Comparison of ENCODE assay signal across 9 cellular contexts in genomic region chr14:48954446-48954845, GRCh38.
"Had no signal": no experiment of that assay in that cellular context is flagged by ENCODE, and none has a peak within 500 bp of the region (broad histone marks: within the 10 kb centered on the region; RNA-seq: fewer than 3 reads in every experiment).

No MANE protein-coding gene starts in this region.

- H3K27me3 Mint-ChIP-seq: IgD-negative memory B cell had no signal

- H3K9me3 Mint-ChIP-seq: IgD-negative memory B cell had no signal

- FAIRE-seq: HepG2 had no signal

- H3K27ac Mint-ChIP-seq: HFFc6, IgD-negative memory B cell had no signal

- H3K4me3 ChIP-seq: GM23248, HAP-1 had no signal

- H3K27ac ChIP-seq: GM23248, HL-60 had no signal

- H3K9me3 ChIP-seq: HAP-1 had no signal

- H3K4me3 Mint-ChIP-seq: HFFc6, IgD-negative memory B cell had no signal

- DNase-seq: GM23248, GOT3, H7, HFFc6 had no signal

- ATAC-seq: HCT116, HepG2 had no signal

- H3K36me3 Mint-ChIP-seq: IgD-negative memory B cell had no signal

- H3K36me3 ChIP-seq: HAP-1 had no signal

- H3K4me1 ChIP-seq: HAP-1 had no signal
